11 cellular contexts compared by ENCODE assay signal in genomic region chr17:21029515-21029914, GRCh38. TPM values are rescaled to one million over a fixed set of nuclear protein-coding genes. Genes with fewer than 3 reads are reported as not detected.
DNase-seq lines count a peak whose midpoint lies in the region; ATAC-seq, FAIRE-seq and TF ChIP-seq lines count a peak whose summit lies in the region.
"Had no signal": no experiment of that assay in that cellular context is flagged by ENCODE, and none has a peak within 500 bp of the region (broad histone marks: within the 10 kb centered on the region; RNA-seq: fewer than 3 reads in every experiment).

No MANE protein-coding gene starts in this region.

- no peak overlapping the region for H4K5ac ChIP-seq in mesendoderm (ENCODE audit: low read length)

- H2BK120ac ChIP-seq in mesendoderm (ENCODE audit: low read depth, low read length), result no peak overlapping the region

- H3F3A ChIP-seq in GM23338 (replicated peaks; ENCODE audit: low read depth), result peaks cover 27% of the 10 kb centered on the region

- 0 out of 2 replicates have a peak overlapping the region, but pooled peaks have one; percentile 4 for H3K4me2 ChIP-seq in GM23338
- H3K4me2 ChIP-seq in mesendoderm (ENCODE audit: low read length), result no peak overlapping the region

- DNase-seq in GM23338 (ENCODE audit: low spot score) (no peak), bronchial epithelial cell (ENCODE audit: low read depth) (peak; percentile 39), natural killer cell (no peak), mesendoderm (no peak), NCI-H226 (no peak)
- DNase-seq: NCI-H526, SJCRH30 had no signal

- no peak overlapping the region for H3K9ac ChIP-seq in mesendoderm (ENCODE audit: low read length)

- H3K56ac ChIP-seq in mesendoderm (ENCODE audit: low read length), result no peak overlapping the region

- intact Hi-C loops in natural killer cell (cut with micrococcal nuclease), result no loop called here

- no CpG with 5 or more reads among the region's 2 CpGs for WGBS in mesendoderm (ENCODE audit: extremely low coverage, insufficient coverage, low lambda C conversion rate)

- no peak overlapping the region for H2BK5ac ChIP-seq in mesendoderm (ENCODE audit: low read length)

- no peak overlapping the region for H2BK15ac ChIP-seq in mesendoderm (replicated peaks; ENCODE audit: low read depth)

- no peak overlapping the region for H3K4ac ChIP-seq in mesendoderm (ENCODE audit: low read depth, low read length)

- ATAC-seq in GM23338 (no peak), natural killer cell (no peak), HG02973 (IDR thresholded peaks at IDR 0.05; ENCODE audit: unreplicated experiment) (no peak), HG02763 (IDR thresholded peaks at IDR 0.05; ENCODE audit: unreplicated experiment) (no peak)

- no peak overlapping the region for H2AFZ ChIP-seq in ACC112 (ENCODE audit: low read length, unreplicated experiment)
- H2AFZ ChIP-seq in GM23338, result no peak overlapping the region

- FAIRE-seq in bronchial epithelial cell (lab: Jason Lieb, UNC), result no peak

- no peak overlapping the region for H3K27ac Mint-ChIP-seq in GM23338
- H3K27ac Mint-ChIP-seq in natural killer cell, result peak overlapping the region; percentile 14 to 61

- H3K27ac ChIP-seq in ACC112 (ENCODE audit: low read depth, low read length) (peak overlapping the region; percentile 65), GM23338 (ENCODE audit: low read depth) (no peak overlapping the region; the same call in 1 of the 2 replicates), mesendoderm (ENCODE audit: low read depth, low read length) (no peak overlapping the region)
- H3K27ac ChIP-seq: SJCRH30 had no signal

- H3K4me1 Mint-ChIP-seq in GM23338 (peaks cover 46% of the 10 kb centered on the region), natural killer cell (peaks cover 47 to 68% of the 10 kb centered on the region in 2 donors)

- H3K36me3 Mint-ChIP-seq in GM23338 (ENCODE audit: low read depth), result peaks cover 56% of the 10 kb centered on the region
- no peaks in the 10 kb centered on the region for H3K36me3 Mint-ChIP-seq in natural killer cell

- H3K18ac ChIP-seq in mesendoderm (ENCODE audit: low read length), result no peak overlapping the region

- H3K23ac ChIP-seq in mesendoderm (ENCODE audit: low read length), result no peak overlapping the region

- H4K20me1 ChIP-seq in GM23338 (replicated peaks; ENCODE audit: insufficient read depth), result peaks cover 91% of the 10 kb centered on the region

- peak overlapping the region; percentile 40; the same call in 1 of the 2 replicates for H3K4me3 ChIP-seq in ACC112 (ENCODE audit: low read depth, low read length)
- no peak overlapping the region for H3K4me3 ChIP-seq in GM23338
- H3K4me3 ChIP-seq in bronchial epithelial cell (ENCODE audit: low read depth, low read length), result no peak overlapping the region
- H3K4me3 ChIP-seq in mesendoderm (ENCODE audit: low read length), result no peak overlapping the region
- H3K4me3 ChIP-seq: SJCRH30 had no signal

- H2AK5ac ChIP-seq in mesendoderm (ENCODE audit: low read length), result no peak overlapping the region

- no peaks in the 10 kb centered on the region for H3K9me3 Mint-ChIP-seq in GM23338
- H3K9me3 Mint-ChIP-seq in natural killer cell, result no peaks in the 10 kb centered on the region
- H3K9me3 Mint-ChIP-seq: nephron had no signal

- H3K4me1 ChIP-seq in ACC112 (ENCODE audit: control insufficient read depth, insufficient read depth, low read length, unreplicated experiment), result peaks cover 59% of the 10 kb centered on the region
- H3K4me1 ChIP-seq in GM23338 (ENCODE audit: insufficient read depth), result peaks cover 44% of the 10 kb centered on the region
- peaks cover 9% of the 10 kb centered on the region for H3K4me1 ChIP-seq in mesendoderm (ENCODE audit: control insufficient read depth, low read depth, low read length)

- peaks cover 17% of the 10 kb centered on the region; the same call in 1 of the 2 replicates for H3K36me3 ChIP-seq in ACC112 (ENCODE audit: insufficient read depth, low read length)
- peaks cover 26% of the 10 kb centered on the region for H3K36me3 ChIP-seq in GM23338 (ENCODE audit: insufficient read depth)
- H3K36me3 ChIP-seq in bronchial epithelial cell (ENCODE audit: control insufficient read depth, insufficient read depth, low read length), result peaks cover 21% of the 10 kb centered on the region
- H3K36me3 ChIP-seq in mesendoderm (ENCODE audit: control insufficient read depth, insufficient read depth, low read length), result peaks cover 10% of the 10 kb centered on the region

- H3K27me3 Mint-ChIP-seq in GM23338 (ENCODE audit: insufficient read depth, low read depth, poor library complexity) (no peaks in the 10 kb centered on the region), natural killer cell (ENCODE audit: low read depth in 2 of 2) (no peaks in the 10 kb centered on the region)

- no peak overlapping the region for H3K4me3 Mint-ChIP-seq in GM23338
- H3K4me3 Mint-ChIP-seq in natural killer cell, result no peak overlapping the region
- H3K4me3 Mint-ChIP-seq: nephron had no signal

- H4K8ac ChIP-seq in mesendoderm (ENCODE audit: low read depth, low read length), result no peak overlapping the region

- H3K79me1 ChIP-seq in mesendoderm (ENCODE audit: low read length), result no peaks in the 10 kb centered on the region

- TF ChIP-seq CTCF in GM23338 (conservative IDR thresholded peaks at IDR 0.05; ENCODE audit: low read depth in 2 of 2) (no peak), bronchial epithelial cell (IDR thresholded peaks at IDR 0.05; ENCODE audit: insufficient read depth, low read length, severe bottlenecking) (no peak), natural killer cell (IDR thresholded peaks at IDR 0.05) (no peak)

- H3K9me2 ChIP-seq in GM23338 (ENCODE audit: insufficient read depth), result no peaks in the 10 kb centered on the region

- H3K79me2 ChIP-seq in ACC112 (ENCODE audit: control insufficient read depth, insufficient read depth, low read length, unreplicated experiment) (peaks cover 99% of the 10 kb centered on the region), GM23338 (replicated peaks; ENCODE audit: insufficient read depth) (peaks cover 98% of the 10 kb centered on the region), mesendoderm (ENCODE audit: control insufficient read depth, insufficient read depth, low read length) (peaks cover 98% of the 10 kb centered on the region)

- H3K27me3 ChIP-seq in ACC112 (ENCODE audit: insufficient read depth, low read length) (no peaks in the 10 kb centered on the region), GM23338 (ENCODE audit: insufficient read depth) (no peaks in the 10 kb centered on the region), bronchial epithelial cell (ENCODE audit: control insufficient read depth, insufficient read depth, low read length) (no peaks in the 10 kb centered on the region), mesendoderm (ENCODE audit: insufficient read depth, low read length, poor library complexity) (no peaks in the 10 kb centered on the region)
- H3K27me3 ChIP-seq: SJCRH30 had no signal

TF ChIP-seq in GM23338, 12 proteins besides CTCF, POLR2A, EP300 and RAD21 (continues in another document):
- TF ChIP-seq NANOG (IDR thresholded peaks at IDR 0.05; ENCODE audit: borderline replicate concordance) (no peak), ETS1 (IDR thresholded peaks at IDR 0.05) (no peak)

RNA-seq across cellular contexts. Expression of gene USP22, which starts 13.3 kb away (rescaled TPM):
- total RNA-seq in GM23338 (2014; rRNA removed; shearing (Covaris generic)), result 285 and 296 TPM in 2 replicates
- polyA plus RNA-seq in GM23338 (2016; fragmentation: Nextera tagmentation; extraction: Ambion mirVana), result 68.9 and 77.4 TPM in 2 replicates
- total RNA-seq in bronchial epithelial cell (150 and 165 TPM in 2 replicates), natural killer cell (100 to 1,000 TPM; 121 to 155 (median 140) TPM)
- polyA plus RNA-seq in mesendoderm (2013, experiment 1 of 2), result 221 TPM
- 204 TPM for polyA plus RNA-seq in mesendoderm (2013, experiment 2 of 2)
